24 cellular contexts compared by ENCODE assay signal in genomic region chr16:72915331-72915730, GRCh38.
"Had no signal": no experiment of that assay in that cellular context is flagged by ENCODE, and none has a peak within 500 bp of the region (broad histone marks: within the 10 kb centered on the region; RNA-seq: fewer than 3 reads in every experiment).

No MANE protein-coding gene starts in this region.

- H3K4me3 Mint-ChIP-seq: immature natural killer cell; mesothelial cell of epicardium; nephron; neural progenitor cell; stimulated activated effector memory CD8-positive, alpha-beta T cell treated with anti-CD3 and anti-CD28 coated beads, Interleukin-12 subunit alpha, Interleukin-12 subunit beta, amount 100 ng/mL, for 72 hours had no signal

- H3K27ac ChIP-seq: neural progenitor cell, ovary, stomach, tibial nerve, upper lobe of left lung, uterus had no signal

- DNase-seq: cortex of kidney; effector CD4-positive, alpha-beta T cell; hypothalamus; immature natural killer cell; islet precursor cell; kidney glomerular epithelial cell; mesenchymal stem cell; mucosa of descending colon; naive B cell; ovary; posterior cingulate gyrus; stimulated activated CD4-positive, alpha-beta T cell treated with anti-CD3 and anti-CD28 coated beads, Interleukin-2, amount 100 ng/mL, for 24 hours; stimulated activated CD4-positive, alpha-beta T cell treated with anti-CD3 and anti-CD28 coated beads, Interleukin-4, amount 100 ng/mL, for 24 hours; stimulated activated naive CD4-positive, alpha-beta T cell treated with Interleukin-2 at 50 U/mL for 16 hours; stomach; upper lobe of left lung; uterus had no signal

- H3K27me3 ChIP-seq: neural progenitor cell, ovary, stomach, tibial nerve, upper lobe of left lung, uterus had no signal

- H3K4me1 ChIP-seq: uterus had no signal

- H3K36me3 Mint-ChIP-seq: immature natural killer cell; stimulated activated effector memory CD8-positive, alpha-beta T cell treated with anti-CD3 and anti-CD28 coated beads, Interleukin-12 subunit alpha, Interleukin-12 subunit beta, amount 100 ng/mL, for 72 hours had no signal

- H3K4me3 ChIP-seq: mucosa of descending colon, neural progenitor cell, ovary, smooth muscle cell, stomach, tibial nerve, upper lobe of left lung, uterus had no signal

- H3K9me3 ChIP-seq: mucosa of descending colon, ovary, stomach, tibial nerve, upper lobe of left lung, uterus had no signal

- ATAC-seq: sciatic nerve; stimulated activated effector memory CD8-positive, alpha-beta T cell treated with anti-CD3 and anti-CD28 coated beads, Interleukin-12 subunit alpha, Interleukin-12 subunit beta, amount 100 ng/mL, for 72 hours had no signal

- H3K9me3 Mint-ChIP-seq: mesothelial cell of epicardium had no signal

- H3K4me1 Mint-ChIP-seq: stimulated activated effector memory CD8-positive, alpha-beta T cell treated with anti-CD3 and anti-CD28 coated beads, Interleukin-12 subunit alpha, Interleukin-12 subunit beta, amount 100 ng/mL, for 72 hours had no signal

- H3K27ac Mint-ChIP-seq: immature natural killer cell; mesothelial cell of epicardium; neural progenitor cell; stimulated activated effector memory CD8-positive, alpha-beta T cell treated with anti-CD3 and anti-CD28 coated beads, Interleukin-12 subunit alpha, Interleukin-12 subunit beta, amount 100 ng/mL, for 72 hours had no signal

- H3K27me3 Mint-ChIP-seq: naive B cell had no signal

- H3K36me3 ChIP-seq: neural progenitor cell, ovary, stomach, tibial nerve, upper lobe of left lung, uterus had no signal
